In the genomic region with DNA sequence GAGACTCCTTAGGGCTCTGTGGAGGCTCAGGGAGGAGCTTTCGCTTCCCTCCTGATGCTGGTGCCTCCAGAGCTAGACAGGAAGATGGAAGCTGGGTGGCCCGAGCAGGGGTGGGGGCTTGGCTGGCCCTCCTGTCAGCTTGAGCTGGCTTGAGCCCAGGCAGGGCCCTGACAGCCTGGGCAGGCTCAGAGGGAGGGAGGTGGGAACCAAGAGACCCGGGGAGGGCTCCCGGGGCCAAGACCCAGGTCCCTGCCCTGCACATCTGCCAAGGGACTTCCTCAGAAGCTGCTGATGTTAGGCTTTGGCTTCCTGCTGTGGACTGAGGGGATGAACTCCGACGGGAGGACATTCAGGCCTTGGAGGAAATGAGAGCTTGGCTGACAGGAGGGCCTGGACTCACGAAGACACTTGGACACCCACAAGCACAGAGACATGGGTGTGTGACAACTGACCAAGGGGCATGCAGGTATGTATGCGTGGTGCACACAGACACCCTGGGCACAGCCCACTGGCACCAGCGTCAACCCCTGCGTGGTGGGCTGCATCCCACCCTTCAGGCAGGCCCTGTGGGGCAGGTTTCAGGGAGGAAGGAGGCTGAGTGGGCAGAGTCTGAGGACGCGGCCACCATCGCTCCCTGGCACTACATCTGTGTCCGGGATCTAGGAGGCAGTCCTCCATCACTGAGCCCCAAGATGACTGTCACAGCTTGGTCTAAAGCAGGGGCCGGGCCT, we compare ENCODE assay signal across 10 cellular contexts. TPM values are rescaled to one million over a fixed set of nuclear protein-coding genes. Genes with fewer than 3 reads are reported as not detected.
A peak's percentile ranks its signal among the peaks of the same experiment; 100 is the strongest.
DNase-seq lines count a peak whose midpoint lies in the region; ATAC-seq and TF ChIP-seq lines count a peak whose summit lies in the region.
"Had no signal": no experiment of that assay in that cellular context is flagged by ENCODE, and none has a peak within 500 bp of the region (broad histone marks: within the 10 kb centered on the region; RNA-seq: fewer than 3 reads in every experiment).

No MANE protein-coding gene starts in this region.

- ATAC-seq in left lung (no peak), GM18517 (IDR thresholded peaks at IDR 0.05; ENCODE audit: unreplicated experiment) (no peak)

- peaks cover 30% of the 10 kb centered on the region for H3K4me1 Mint-ChIP-seq in activated naive CD4-positive, alpha-beta T cell treated with anti-CD3 and anti-CD28 coated beads, Interleukin-2, amount 10 ng/mL, durations not matched to agents 7 days and 5 days
- H3K4me1 Mint-ChIP-seq in activated T-helper 2 cell treated with anti-CD3 and anti-CD28 coated beads, Interferon-gamma antibody, Interleukin-2, Interleukin-4, amounts not matched to agents 10 μg/mL and 5 μg/mL and 100 μg/mL, durations not matched to agents 14 hours and 24 hours and 36 hours (ENCODE audit: low read depth) = peaks cover 9% of the 10 kb centered on the region

- peaks cover 2% of the 10 kb centered on the region for H3K36me3 Mint-ChIP-seq in activated naive CD4-positive, alpha-beta T cell treated with anti-CD3 and anti-CD28 coated beads, Interleukin-2, amount 10 ng/mL, durations not matched to agents 7 days and 5 days
- peaks cover 4% of the 10 kb centered on the region for H3K36me3 Mint-ChIP-seq in activated T-helper 2 cell treated with anti-CD3 and anti-CD28 coated beads, Interferon-gamma antibody, Interleukin-2, Interleukin-4, amounts not matched to agents 10 μg/mL and 5 μg/mL and 100 μg/mL, durations not matched to agents 14 hours and 24 hours and 36 hours (ENCODE audit: low read depth)

- H3K4me1 ChIP-seq in left lung (peaks cover 37 to 57% of the 10 kb centered on the region in 2 donors), transverse colon (peaks cover 19 to 42% (median 28%) of the 10 kb centered on the region in 4 donors)

- TF ChIP-seq EP300 in transverse colon (IDR thresholded peaks at IDR 0.05; ENCODE audit: low read depth) = no peak

- DNase-seq in activated naive CD4-positive, alpha-beta T cell treated with anti-CD3 and anti-CD28 coated beads, Interleukin-2, amount 10 ng/mL, durations not matched to agents 7 days and 5 days = no peak
- DNase-seq in activated naive CD4-positive, alpha-beta T cell treated with anti-CD3 and anti-CD28 coated beads, Interleukin-2, amount 50 U/mL, for 16 hours = no peak
- peak in 1 of 2 donors; percentile 77 for DNase-seq in left lung
- no peak for DNase-seq in transverse colon
- DNase-seq in activated T-helper 2 cell treated with anti-CD3 and anti-CD28 coated beads, Interferon-gamma antibody, Interleukin-2, Interleukin-4, amounts not matched to agents 10 μg/mL and 5 μg/mL and 100 μg/mL, durations not matched to agents 14 hours and 24 hours and 36 hours (ENCODE audit: low spot score) = no peak
- DNase-seq: EL, Karpas-422, NCI-H446 treated with DMSO at 0.1 percent for 48 hours had no signal

- no peak overlapping the region for H3K4me3 Mint-ChIP-seq in activated naive CD4-positive, alpha-beta T cell treated with anti-CD3 and anti-CD28 coated beads, Interleukin-2, amount 10 ng/mL, durations not matched to agents 7 days and 5 days
- H3K4me3 Mint-ChIP-seq in activated T-helper 2 cell treated with anti-CD3 and anti-CD28 coated beads, Interferon-gamma antibody, Interleukin-2, Interleukin-4, amounts not matched to agents 10 μg/mL and 5 μg/mL and 100 μg/mL, durations not matched to agents 14 hours and 24 hours and 36 hours (ENCODE audit: low read depth) = no peak overlapping the region

- 67% methylated on average over 12 of the region's 15 CpGs; no CpG with 5 or more reads in 1 of the 2 donors for WGBS in transverse colon (ENCODE audit: low coverage in 1 of 2), 2 donors

- H3K27me3 Mint-ChIP-seq in activated naive CD4-positive, alpha-beta T cell treated with anti-CD3 and anti-CD28 coated beads, Interleukin-2, amount 10 ng/mL, durations not matched to agents 7 days and 5 days = peaks cover 21% of the 10 kb centered on the region
- H3K27me3 Mint-ChIP-seq in activated T-helper 2 cell treated with anti-CD3 and anti-CD28 coated beads, Interferon-gamma antibody, Interleukin-2, Interleukin-4, amounts not matched to agents 10 μg/mL and 5 μg/mL and 100 μg/mL, durations not matched to agents 14 hours and 24 hours and 36 hours (ENCODE audit: low read depth) = no peaks in the 10 kb centered on the region

- intact Hi-C loops in left lung (cut with DNase I) = no loop called here
- intact Hi-C loops in transverse colon (cut with DNase I; ENCODE audit: low total_unique reads) = no loop called here
- intact Hi-C loops in activated T-helper 2 cell treated with anti-CD3 and anti-CD28 coated beads, Interferon-gamma antibody, Interleukin-2, Interleukin-4, amounts not matched to agents 10 μg/mL and 5 μg/mL and 100 μg/mL, durations not matched to agents 14 hours and 24 hours and 36 hours (cut with micrococcal nuclease) = no loop called here

- H3K36me3 ChIP-seq in left lung (peaks cover 0 to 2% of the 10 kb centered on the region in 2 donors), transverse colon (no peaks in the 10 kb centered on the region)

- H3K27me3 ChIP-seq in left lung = no peaks in the 10 kb centered on the region
- H3K27me3 ChIP-seq in transverse colon = no peaks in the 10 kb centered on the region

- H3K4me3 ChIP-seq in left lung (no peak overlapping the region), transverse colon (no peak overlapping the region)

- peak overlapping the region; percentile 49 for H3K27ac Mint-ChIP-seq in activated naive CD4-positive, alpha-beta T cell treated with anti-CD3 and anti-CD28 coated beads, Interleukin-2, amount 10 ng/mL, durations not matched to agents 7 days and 5 days
- no peak overlapping the region for H3K27ac Mint-ChIP-seq in activated T-helper 2 cell treated with anti-CD3 and anti-CD28 coated beads, Interferon-gamma antibody, Interleukin-2, Interleukin-4, amounts not matched to agents 10 μg/mL and 5 μg/mL and 100 μg/mL, durations not matched to agents 14 hours and 24 hours and 36 hours

- H3K9me3 Mint-ChIP-seq in activated naive CD4-positive, alpha-beta T cell treated with anti-CD3 and anti-CD28 coated beads, Interleukin-2, amount 10 ng/mL, durations not matched to agents 7 days and 5 days = no peaks in the 10 kb centered on the region
- no peaks in the 10 kb centered on the region for H3K9me3 Mint-ChIP-seq in activated T-helper 2 cell treated with anti-CD3 and anti-CD28 coated beads, Interferon-gamma antibody, Interleukin-2, Interleukin-4, amounts not matched to agents 10 μg/mL and 5 μg/mL and 100 μg/mL, durations not matched to agents 14 hours and 24 hours and 36 hours

- no peaks in the 10 kb centered on the region for H3K9me3 ChIP-seq in left lung
- H3K9me3 ChIP-seq in transverse colon = no peaks in the 10 kb centered on the region

- TF ChIP-seq CTCF in left lung (IDR thresholded peaks at IDR 0.05) = no peak
- TF ChIP-seq CTCF in transverse colon (IDR thresholded peaks at IDR 0.05) = no peak

- in situ Hi-C loops in transverse colon (cut with MboI; ENCODE audit: low pct_ligation_motif_present in 1 of 4, low pct_unique_long_range_greater_than_20kb in 1 of 4, low sequenced_read_pairs in 3 of 4) = no loop called here

- CTCF ChIA-PET in activated naive CD4-positive, alpha-beta T cell treated with anti-CD3 and anti-CD28 coated beads, Interleukin-2, amount 10 ng/mL, durations not matched to agents 7 days and 5 days (lab: Charles Lee) = interaction anchor here (1.1 to 5.7 kb wide), 3 partner anchors 10 to 29 kb away, joined by 4 to 32 read pairs (median 4); no protein-coding TSS in a partner anchor

- peak overlapping the region; percentile 83 for H3K27ac ChIP-seq in left lung
- H3K27ac ChIP-seq in transverse colon = peak overlapping the region; percentile 47 to 59 (median 56)

- TF ChIP-seq POLR2A in transverse colon (IDR thresholded peaks at IDR 0.05) = no peak

RNA-seq across cellular contexts. Expression of a gene that starts 1.7 kb away (rescaled TPM):
- total RNA-seq in left lung (10 to 100 TPM; 16.4 to 19.6 TPM), transverse colon (1 to 10 TPM in 3 of 4 donors, not detected in 1; 3.0 to 3.8 (median 3.2) TPM)
- total RNA-seq in activated T-helper 2 cell treated with anti-CD3 and anti-CD28 coated beads, Interferon-gamma antibody, Interleukin-2, Interleukin-4, amounts not matched to agents 10 μg/mL and 5 μg/mL and 100 μg/mL, durations not matched to agents 14 hours and 24 hours and 36 hours = 0.62 and 3.2 TPM in 2 replicates
- total RNA-seq: SK-MEL-5 had no signal

RNA-seq across cellular contexts. Expression of a gene that starts 14.6 kb away (rescaled TPM):
- total RNA-seq in left lung = 100 to 1,000 TPM; 142 to 191 TPM
- 1,000 to 10,000 TPM in 1 of 4 donors, 100 to 1,000 TPM in 3; 495 to 1,114 (median 787) TPM for total RNA-seq in transverse colon
- total RNA-seq in activated T-helper 2 cell treated with anti-CD3 and anti-CD28 coated beads, Interferon-gamma antibody, Interleukin-2, Interleukin-4, amounts not matched to agents 10 μg/mL and 5 μg/mL and 100 μg/mL, durations not matched to agents 14 hours and 24 hours and 36 hours = 135 and 139 TPM in 2 replicates

RNA-seq across cellular contexts. Expression of a gene that starts 28.7 kb away (rescaled TPM):
- 100 to 1,000 TPM; 505 to 637 TPM for total RNA-seq in left lung
- 100 to 1,000 TPM; 250 to 620 (median 432) TPM for total RNA-seq in transverse colon
- 194 TPM in 2 replicates for total RNA-seq in activated T-helper 2 cell treated with anti-CD3 and anti-CD28 coated beads, Interferon-gamma antibody, Interleukin-2, Interleukin-4, amounts not matched to agents 10 μg/mL and 5 μg/mL and 100 μg/mL, durations not matched to agents 14 hours and 24 hours and 36 hours

RNA-seq across cellular contexts. Expression of a gene that starts 59.4 kb away (rescaled TPM):
- total RNA-seq in left lung (10 to 100 TPM; 23.8 to 25.2 TPM), transverse colon (10 to 100 TPM; 22.8 to 28.7 (median 27.3) TPM)
- 38.1 and 38.3 TPM in 2 replicates for total RNA-seq in activated T-helper 2 cell treated with anti-CD3 and anti-CD28 coated beads, Interferon-gamma antibody, Interleukin-2, Interleukin-4, amounts not matched to agents 10 μg/mL and 5 μg/mL and 100 μg/mL, durations not matched to agents 14 hours and 24 hours and 36 hours
